Comparison of ENCODE assay signal across 28 cellular contexts in genomic region chr22:24186352-24186740, GRCh38. TPM values are rescaled to one million over a fixed set of nuclear protein-coding genes. Genes with fewer than 3 reads are reported as not detected.
"Had no signal": no experiment of that assay in that cellular context is flagged by ENCODE, and none has a peak within 500 bp of the region (broad histone marks: within the 10 kb centered on the region; RNA-seq: fewer than 3 reads in every experiment).

No MANE protein-coding gene starts in this region.

- H3K4me3 ChIP-seq: ascending aorta, cardiac muscle cell, gastroesophageal sphincter, hepatocyte, right lobe of liver, skin epidermis, thoracic aorta, vagina had no signal

- H3K4me2 ChIP-seq: hepatocyte had no signal

- H3K79me2 ChIP-seq: hepatocyte had no signal

- H3K4me1 Mint-ChIP-seq: activated CD4-positive, alpha-beta T cell treated with anti-CD3 and anti-CD28 coated beads for 36 hours; activated naive CD4-positive, alpha-beta T cell treated with anti-CD3 and anti-CD28 coated beads, Interleukin-2, amount 10 ng/mL, durations not matched to agents 7 days and 5 days had no signal

- ATAC-seq: activated CD4-positive, alpha-beta T cell treated with anti-CD3 and anti-CD28 coated beads for 36 hours; effector memory CD8-positive, alpha-beta T cell; gastroesophageal sphincter; left colon; right lobe of liver had no signal

- H3K9me3 Mint-ChIP-seq: activated naive CD4-positive, alpha-beta T cell treated with anti-CD3 and anti-CD28 coated beads, Interleukin-2, amount 10 ng/mL, durations not matched to agents 7 days and 5 days; activated naive CD8-positive, alpha-beta T cell treated with anti-CD3 and anti-CD28 coated beads, Interleukin-2, amount 10 ng/mL, durations not matched to agents 7 days and 5 days; brain; effector memory CD8-positive, alpha-beta T cell; mesothelial cell of epicardium; naive B cell; neural crest cell; stimulated activated naive CD8-positive, alpha-beta T cell treated with anti-CD3 and anti-CD28 coated beads, Interleukin-15, Interleukin-2, amounts not matched to agents 100 ng/mL and 50 ng/mL, for 24 hours; type B pancreatic cell had no signal

- H3K27me3 Mint-ChIP-seq: activated CD4-positive, alpha-beta T cell treated with anti-CD3 and anti-CD28 coated beads for 36 hours; activated naive CD8-positive, alpha-beta T cell treated with anti-CD3 and anti-CD28 coated beads, Interleukin-2, amount 10 ng/mL, durations not matched to agents 7 days and 5 days; naive B cell; stimulated activated naive CD8-positive, alpha-beta T cell treated with anti-CD3 and anti-CD28 coated beads, Interleukin-15, Interleukin-2, amounts not matched to agents 100 ng/mL and 50 ng/mL, for 24 hours; type B pancreatic cell had no signal

- H2AFZ ChIP-seq: hepatocyte had no signal

- H3K27ac ChIP-seq: ascending aorta, cardiac muscle cell, gastroesophageal sphincter, hepatocyte, right lobe of liver, skin epidermis, thoracic aorta, vagina had no signal

- H3K27ac Mint-ChIP-seq: activated CD4-positive, alpha-beta T cell treated with anti-CD3 and anti-CD28 coated beads for 36 hours; activated naive CD4-positive, alpha-beta T cell treated with anti-CD3 and anti-CD28 coated beads, Interleukin-2, amount 10 ng/mL, durations not matched to agents 7 days and 5 days; activated naive CD8-positive, alpha-beta T cell treated with anti-CD3 and anti-CD28 coated beads, Interleukin-2, amount 10 ng/mL, durations not matched to agents 7 days and 5 days; brain; effector memory CD8-positive, alpha-beta T cell; mesothelial cell of epicardium; naive B cell; stimulated activated naive CD8-positive, alpha-beta T cell treated with anti-CD3 and anti-CD28 coated beads, Interleukin-15, Interleukin-2, amounts not matched to agents 100 ng/mL and 50 ng/mL, for 24 hours; type B pancreatic cell had no signal

- H3K4me3 Mint-ChIP-seq: activated CD4-positive, alpha-beta T cell treated with anti-CD3 and anti-CD28 coated beads for 36 hours; activated naive CD4-positive, alpha-beta T cell treated with anti-CD3 and anti-CD28 coated beads, Interleukin-2, amount 10 ng/mL, durations not matched to agents 7 days and 5 days; activated naive CD8-positive, alpha-beta T cell treated with anti-CD3 and anti-CD28 coated beads, Interleukin-2, amount 10 ng/mL, durations not matched to agents 7 days and 5 days; brain; effector memory CD8-positive, alpha-beta T cell; mesothelial cell of epicardium; naive B cell; neural crest cell; stimulated activated naive CD8-positive, alpha-beta T cell treated with anti-CD3 and anti-CD28 coated beads, Interleukin-15, Interleukin-2, amounts not matched to agents 100 ng/mL and 50 ng/mL, for 24 hours; type B pancreatic cell had no signal

- H3K36me3 Mint-ChIP-seq: activated naive CD4-positive, alpha-beta T cell treated with anti-CD3 and anti-CD28 coated beads, Interleukin-2, amount 10 ng/mL, durations not matched to agents 7 days and 5 days; activated naive CD8-positive, alpha-beta T cell treated with anti-CD3 and anti-CD28 coated beads, Interleukin-2, amount 10 ng/mL, durations not matched to agents 7 days and 5 days; brain; mesothelial cell of epicardium; naive B cell; type B pancreatic cell had no signal

- H3K27me3 ChIP-seq: ascending aorta, cardiac muscle cell, gastroesophageal sphincter, hepatocyte, right lobe of liver, vagina had no signal

- H3K36me3 ChIP-seq: cardiac muscle cell, right lobe of liver, vagina had no signal

- H3K9me3 ChIP-seq: ascending aorta, gastroesophageal sphincter, right lobe of liver, thoracic aorta, vagina had no signal

- DNase-seq: activated CD4-positive, alpha-beta T cell treated with anti-CD3 and anti-CD28 coated beads for 36 hours; activated gamma-delta T cell; activated naive CD4-positive, alpha-beta T cell treated with anti-CD3 and anti-CD28 coated beads, Interleukin-2, amount 10 ng/mL, durations not matched to agents 7 days and 5 days; activated T-cell treated with anti-CD3 and anti-CD28 coated beads, Interleukin-2, amount 50 U/mL, for 1 hour; cortex of kidney; effector memory CD8-positive, alpha-beta T cell; erythroblast; left colon; mammary epithelial cell; naive B cell; occipital lobe; stimulated activated CD4-positive, alpha-beta T cell treated with anti-CD3 and anti-CD28 coated beads, Interleukin-12 subunit alpha, Interleukin-12 subunit beta, amount 100 ng/mL, for 4 hours; stimulated activated CD4-positive, alpha-beta T cell treated with anti-CD3 and anti-CD28 coated beads, Interleukin-4, amount 100 ng/mL, for 1 hour had no signal

RNA-seq across cellular contexts. Expression of gene SUSD2, which starts 5.1 kb away (rescaled TPM):
- total RNA-seq: occipital lobe had no signal

RNA-seq across cellular contexts. Expression of gene GGT5, which starts 58.5 kb away (rescaled TPM):
- polyA plus RNA-seq: keratinocyte had no signal
